In the genomic region with DNA sequence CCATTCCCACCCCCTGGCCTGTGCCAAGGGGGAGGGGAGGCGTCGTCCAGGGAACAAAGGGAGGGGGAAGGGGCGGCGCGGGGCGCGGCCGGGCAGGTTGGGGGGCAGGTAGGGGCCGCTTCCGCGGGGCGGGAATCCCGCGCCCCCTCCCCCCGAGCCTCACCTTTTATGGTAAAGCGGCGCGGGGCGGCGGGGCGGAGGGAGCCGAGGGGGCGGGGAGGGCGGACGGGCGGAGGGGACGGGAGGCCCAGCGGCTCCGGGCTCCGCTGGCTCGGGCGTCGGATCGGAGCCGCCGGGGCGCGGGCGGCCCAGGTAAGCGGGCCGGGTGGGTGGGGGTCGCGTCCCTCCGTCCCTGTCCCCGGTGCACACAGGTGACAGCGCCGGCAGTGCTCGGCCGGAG, we compare ENCODE assay signal across 8 cellular contexts. TPM values are rescaled to one million over a fixed set of nuclear protein-coding genes. Genes with fewer than 3 reads are reported as not detected.
DNase-seq lines count a peak whose midpoint lies in the region; ATAC-seq and TF ChIP-seq lines count a peak whose summit lies in the region.

A gene with protein sequence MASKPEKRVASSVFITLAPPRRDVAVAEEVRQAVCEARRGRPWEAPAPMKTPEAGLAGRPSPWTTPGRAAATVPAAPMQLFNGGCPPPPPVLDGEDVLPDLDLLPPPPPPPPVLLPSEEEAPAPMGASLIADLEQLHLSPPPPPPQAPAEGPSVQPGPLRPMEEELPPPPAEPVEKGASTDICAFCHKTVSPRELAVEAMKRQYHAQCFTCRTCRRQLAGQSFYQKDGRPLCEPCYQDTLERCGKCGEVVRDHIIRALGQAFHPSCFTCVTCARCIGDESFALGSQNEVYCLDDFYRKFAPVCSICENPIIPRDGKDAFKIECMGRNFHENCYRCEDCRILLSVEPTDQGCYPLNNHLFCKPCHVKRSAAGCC (plus strand): TSS at position 259 of the 400 bp plus-strand sequence. CDS start 6,189 bp downstream, outside the sequence.

- peaks cover 0 to 39% of the 10 kb centered on the region in 2 donors for H3K27me3 ChIP-seq in tibial nerve

- WGBS in tibial nerve, 2 donors = 0% methylated on average over 3 of the region's 49 CpGs; no CpG with 5 or more reads in 1 of the 2 donors

- no peak for ATAC-seq in GM18867 (IDR thresholded peaks at IDR 0.05; ENCODE audit: unreplicated experiment)

- TF ChIP-seq EP300 in tibial nerve (IDR thresholded peaks at IDR 0.05) = no peak

- TF ChIP-seq POLR2A in tibial nerve (IDR thresholded peaks at IDR 0.05) = no peak

- peak within 1 kb of the TSS; percentile 32 to 65 (median 50) for H3K4me3 ChIP-seq in tibial nerve

- DNase-seq in AG08395 (ENCODE audit: low spot score) (peak; percentile 36), HuH-7.5 (ENCODE audit: low spot score) (peak; percentile 58), ecto neural progenitor cell (ENCODE audit: low spot score) (peak; percentile 69), lung microvascular endothelial cell (ENCODE audit: low read depth in 2 of 2) (peak in 1 of 2 donors; percentile 69), tibial nerve (ENCODE audit: low spot score in 2 of 2) (no peak), NCI-H446 (lab: John Stamatoyannopoulos, UW) (no peak), MV-4-11 (lab: John Stamatoyannopoulos, UW) (no peak)

- peaks cover 0 to 53% (median 24%) of the 10 kb centered on the region in 4 donors for H3K4me1 ChIP-seq in tibial nerve

- peak within 1 kb of the TSS; percentile 18 to 82 (median 76) for H3K27ac ChIP-seq in tibial nerve

- H3K36me3 ChIP-seq in tibial nerve = no peaks in the 10 kb centered on the region

- TF ChIP-seq CTCF in tibial nerve (IDR thresholded peaks at IDR 0.05) = no peak

- H3K9me3 ChIP-seq in tibial nerve = no peaks in the 10 kb centered on the region

RNA-seq across cellular contexts. Expression of the gene that starts here (rescaled TPM):
- total RNA-seq in lung microvascular endothelial cell (110 and 128 TPM in 2 replicates), tibial nerve (10 to 100 TPM; 33.3 to 46.5 (median 44.1) TPM)

Comparison
In these comparisons a context has a peak if more than half of its experiments do, and no peak if none do; other contexts are left out.
1. DNase-seq: peak in AG08395 (single experiment), HuH-7.5 (single experiment) and ecto neural progenitor cell (single experiment); none in tibial nerve (0 of 2), NCI-H446 (0 of 2) and MV-4-11 (single experiment).